Comparison of ENCODE assay signal across 1 cellular context in the genomic region with DNA sequence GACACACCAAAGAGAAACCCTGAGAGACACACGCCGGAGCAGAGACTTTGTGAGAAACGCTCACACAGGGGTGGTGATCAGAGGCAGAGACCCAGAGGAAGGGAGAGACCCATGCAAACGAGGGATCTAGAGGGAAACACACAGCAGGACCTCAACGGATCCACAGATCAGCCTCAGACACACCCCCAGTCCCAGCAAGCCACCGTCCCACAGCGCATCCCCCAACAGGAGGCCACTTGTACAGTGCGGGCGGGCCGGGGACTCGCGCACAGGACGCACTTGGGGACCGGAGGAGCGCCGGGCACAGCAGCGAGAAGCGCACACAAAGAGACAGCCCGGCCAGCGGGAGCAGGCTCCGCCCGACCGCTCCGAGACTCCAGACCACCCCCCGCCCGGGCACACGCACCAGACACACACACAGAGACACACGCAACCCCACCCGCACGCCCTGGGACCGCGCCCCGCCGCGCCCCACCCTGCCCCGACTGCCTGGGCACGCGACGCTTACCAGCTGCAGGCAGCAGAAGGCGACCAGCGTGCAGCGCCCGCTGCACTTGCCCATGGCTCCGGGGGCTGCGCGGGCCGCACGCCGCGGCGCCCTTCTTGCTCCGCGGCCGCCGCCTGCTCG.
TF ChIP-seq lines count a peak whose summit lies in the region.

No MANE protein-coding gene starts in this region.

TF ChIP-seq in HEK293, 187 proteins besides CTCF, POLR2A, EP300 and RAD21 (continued from another document):
- TF ChIP-seq ZNF654 (tag by site-specific recombination; IDR thresholded peaks at IDR 0.05; ENCODE audit: low read depth): no peak
- TF ChIP-seq, protein P1, sequence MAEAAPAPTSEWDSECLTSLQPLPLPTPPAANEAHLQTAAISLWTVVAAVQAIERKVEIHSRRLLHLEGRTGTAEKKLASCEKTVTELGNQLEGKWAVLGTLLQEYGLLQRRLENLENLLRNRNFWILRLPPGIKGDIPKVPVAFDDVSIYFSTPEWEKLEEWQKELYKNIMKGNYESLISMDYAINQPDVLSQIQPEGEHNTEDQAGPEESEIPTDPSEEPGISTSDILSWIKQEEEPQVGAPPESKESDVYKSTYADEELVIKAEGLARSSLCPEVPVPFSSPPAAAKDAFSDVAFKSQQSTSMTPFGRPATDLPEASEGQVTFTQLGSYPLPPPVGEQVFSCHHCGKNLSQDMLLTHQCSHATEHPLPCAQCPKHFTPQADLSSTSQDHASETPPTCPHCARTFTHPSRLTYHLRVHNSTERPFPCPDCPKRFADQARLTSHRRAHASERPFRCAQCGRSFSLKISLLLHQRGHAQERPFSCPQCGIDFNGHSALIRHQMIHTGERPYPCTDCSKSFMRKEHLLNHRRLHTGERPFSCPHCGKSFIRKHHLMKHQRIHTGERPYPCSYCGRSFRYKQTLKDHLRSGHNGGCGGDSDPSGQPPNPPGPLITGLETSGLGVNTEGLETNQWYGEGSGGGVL (tag by site-specific recombination; IDR thresholded peaks at IDR 0.05): no peak
- no peak for TF ChIP-seq ZNF629 (tag by site-specific recombination; IDR thresholded peaks at IDR 0.05)
- TF ChIP-seq, protein P2, sequence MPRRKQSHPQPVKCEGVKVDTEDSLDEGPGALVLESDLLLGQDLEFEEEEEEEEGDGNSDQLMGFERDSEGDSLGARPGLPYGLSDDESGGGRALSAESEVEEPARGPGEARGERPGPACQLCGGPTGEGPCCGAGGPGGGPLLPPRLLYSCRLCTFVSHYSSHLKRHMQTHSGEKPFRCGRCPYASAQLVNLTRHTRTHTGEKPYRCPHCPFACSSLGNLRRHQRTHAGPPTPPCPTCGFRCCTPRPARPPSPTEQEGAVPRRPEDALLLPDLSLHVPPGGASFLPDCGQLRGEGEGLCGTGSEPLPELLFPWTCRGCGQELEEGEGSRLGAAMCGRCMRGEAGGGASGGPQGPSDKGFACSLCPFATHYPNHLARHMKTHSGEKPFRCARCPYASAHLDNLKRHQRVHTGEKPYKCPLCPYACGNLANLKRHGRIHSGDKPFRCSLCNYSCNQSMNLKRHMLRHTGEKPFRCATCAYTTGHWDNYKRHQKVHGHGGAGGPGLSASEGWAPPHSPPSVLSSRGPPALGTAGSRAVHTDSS (tag by site-specific recombination; IDR thresholded peaks at IDR 0.05): no peak
- no peak for TF ChIP-seq SP7 (tag by site-specific recombination; IDR thresholded peaks at IDR 0.05)
- no peak for TF ChIP-seq SETDB1 (IDR thresholded peaks at IDR 0.05; ENCODE audit: insufficient read length, low read length)
- TF ChIP-seq, protein P3, sequence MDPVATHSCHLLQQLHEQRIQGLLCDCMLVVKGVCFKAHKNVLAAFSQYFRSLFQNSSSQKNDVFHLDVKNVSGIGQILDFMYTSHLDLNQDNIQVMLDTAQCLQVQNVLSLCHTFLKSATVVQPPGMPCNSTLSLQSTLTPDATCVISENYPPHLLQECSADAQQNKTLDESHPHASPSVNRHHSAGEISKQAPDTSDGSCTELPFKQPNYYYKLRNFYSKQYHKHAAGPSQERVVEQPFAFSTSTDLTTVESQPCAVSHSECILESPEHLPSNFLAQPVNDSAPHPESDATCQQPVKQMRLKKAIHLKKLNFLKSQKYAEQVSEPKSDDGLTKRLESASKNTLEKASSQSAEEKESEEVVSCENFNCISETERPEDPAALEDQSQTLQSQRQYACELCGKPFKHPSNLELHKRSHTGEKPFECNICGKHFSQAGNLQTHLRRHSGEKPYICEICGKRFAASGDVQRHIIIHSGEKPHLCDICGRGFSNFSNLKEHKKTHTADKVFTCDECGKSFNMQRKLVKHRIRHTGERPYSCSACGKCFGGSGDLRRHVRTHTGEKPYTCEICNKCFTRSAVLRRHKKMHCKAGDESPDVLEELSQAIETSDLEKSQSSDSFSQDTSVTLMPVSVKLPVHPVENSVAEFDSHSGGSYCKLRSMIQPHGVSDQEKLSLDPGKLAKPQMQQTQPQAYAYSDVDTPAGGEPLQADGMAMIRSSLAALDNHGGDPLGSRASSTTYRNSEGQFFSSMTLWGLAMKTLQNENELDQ (tag by site-specific recombination; IDR thresholded peaks at IDR 0.05; ENCODE audit: low read depth): no peak
- TF ChIP-seq, protein P4, sequence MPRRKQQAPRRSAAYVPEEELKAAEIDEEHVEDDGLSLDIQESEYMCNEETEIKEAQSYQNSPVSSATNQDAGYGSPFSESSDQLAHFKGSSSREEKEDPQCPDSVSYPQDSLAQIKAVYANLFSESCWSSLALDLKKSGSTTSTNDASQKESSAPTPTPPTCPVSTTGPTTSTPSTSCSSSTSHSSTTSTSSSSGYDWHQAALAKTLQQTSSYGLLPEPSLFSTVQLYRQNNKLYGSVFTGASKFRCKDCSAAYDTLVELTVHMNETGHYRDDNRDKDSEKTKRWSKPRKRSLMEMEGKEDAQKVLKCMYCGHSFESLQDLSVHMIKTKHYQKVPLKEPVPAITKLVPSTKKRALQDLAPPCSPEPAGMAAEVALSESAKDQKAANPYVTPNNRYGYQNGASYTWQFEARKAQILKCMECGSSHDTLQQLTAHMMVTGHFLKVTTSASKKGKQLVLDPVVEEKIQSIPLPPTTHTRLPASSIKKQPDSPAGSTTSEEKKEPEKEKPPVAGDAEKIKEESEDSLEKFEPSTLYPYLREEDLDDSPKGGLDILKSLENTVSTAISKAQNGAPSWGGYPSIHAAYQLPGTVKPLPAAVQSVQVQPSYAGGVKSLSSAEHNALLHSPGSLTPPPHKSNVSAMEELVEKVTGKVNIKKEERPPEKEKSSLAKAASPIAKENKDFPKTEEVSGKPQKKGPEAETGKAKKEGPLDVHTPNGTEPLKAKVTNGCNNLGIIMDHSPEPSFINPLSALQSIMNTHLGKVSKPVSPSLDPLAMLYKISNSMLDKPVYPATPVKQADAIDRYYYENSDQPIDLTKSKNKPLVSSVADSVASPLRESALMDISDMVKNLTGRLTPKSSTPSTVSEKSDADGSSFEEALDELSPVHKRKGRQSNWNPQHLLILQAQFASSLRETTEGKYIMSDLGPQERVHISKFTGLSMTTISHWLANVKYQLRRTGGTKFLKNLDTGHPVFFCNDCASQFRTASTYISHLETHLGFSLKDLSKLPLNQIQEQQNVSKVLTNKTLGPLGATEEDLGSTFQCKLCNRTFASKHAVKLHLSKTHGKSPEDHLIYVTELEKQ (tag by site-specific recombination; IDR thresholded peaks at IDR 0.05; ENCODE audit: borderline replicate concordance): no peak
- TF ChIP-seq ZNF404 (tag by site-specific recombination; IDR thresholded peaks at IDR 0.05): no peak
- TF ChIP-seq MZF1 (tag by site-specific recombination; IDR thresholded peaks at IDR 0.05; ENCODE audit: borderline replicate concordance): no peak
- TF ChIP-seq ZNF114 (tag by site-specific recombination; IDR thresholded peaks at IDR 0.05): no peak
- no peak for TF ChIP-seq ZNF48 (tag by site-specific recombination; IDR thresholded peaks at IDR 0.05)
- TF ChIP-seq, protein P5, sequence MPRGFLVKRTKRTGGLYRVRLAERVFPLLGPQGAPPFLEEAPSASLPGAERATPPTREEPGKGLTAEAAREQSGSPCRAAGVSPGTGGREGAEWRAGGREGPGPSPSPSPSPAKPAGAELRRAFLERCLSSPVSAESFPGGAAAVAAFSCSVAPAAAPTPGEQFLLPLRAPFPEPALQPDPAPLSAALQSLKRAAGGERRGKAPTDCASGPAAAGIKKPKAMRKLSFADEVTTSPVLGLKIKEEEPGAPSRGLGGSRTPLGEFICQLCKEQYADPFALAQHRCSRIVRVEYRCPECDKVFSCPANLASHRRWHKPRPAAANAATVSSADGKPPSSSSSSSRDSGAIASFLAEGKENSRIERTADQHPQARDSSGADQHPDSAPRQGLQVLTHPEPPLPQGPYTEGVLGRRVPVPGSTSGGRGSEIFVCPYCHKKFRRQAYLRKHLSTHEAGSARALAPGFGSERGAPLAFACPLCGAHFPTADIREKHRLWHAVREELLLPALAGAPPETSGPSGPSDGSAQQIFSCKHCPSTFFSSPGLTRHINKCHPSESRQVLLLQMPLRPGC (tag by site-specific recombination; IDR thresholded peaks at IDR 0.05): no peak
- no peak for TF ChIP-seq ZSCAN23 (tag by site-specific recombination; IDR thresholded peaks at IDR 0.05)
- TF ChIP-seq, protein P6, sequence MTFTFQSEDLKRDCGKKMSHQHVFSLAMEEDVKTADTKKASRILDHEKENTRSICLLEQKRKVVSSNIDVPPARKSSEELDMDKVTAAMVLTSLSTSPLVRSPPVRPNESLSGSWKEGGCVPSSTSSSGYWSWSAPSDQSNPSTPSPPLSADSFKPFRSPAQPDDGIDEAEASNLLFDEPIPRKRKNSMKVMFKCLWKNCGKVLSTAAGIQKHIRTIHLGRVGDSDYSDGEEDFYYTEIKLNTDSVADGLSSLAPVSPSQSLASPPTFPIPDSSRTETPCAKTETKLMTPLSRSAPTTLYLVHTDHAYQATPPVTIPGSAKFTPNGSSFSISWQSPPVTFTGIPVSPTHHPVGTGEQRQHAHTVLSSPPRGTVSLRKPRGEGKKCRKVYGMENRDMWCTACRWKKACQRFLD (tag by site-specific recombination; IDR thresholded peaks at IDR 0.05): no peak
- TF ChIP-seq, protein P7, sequence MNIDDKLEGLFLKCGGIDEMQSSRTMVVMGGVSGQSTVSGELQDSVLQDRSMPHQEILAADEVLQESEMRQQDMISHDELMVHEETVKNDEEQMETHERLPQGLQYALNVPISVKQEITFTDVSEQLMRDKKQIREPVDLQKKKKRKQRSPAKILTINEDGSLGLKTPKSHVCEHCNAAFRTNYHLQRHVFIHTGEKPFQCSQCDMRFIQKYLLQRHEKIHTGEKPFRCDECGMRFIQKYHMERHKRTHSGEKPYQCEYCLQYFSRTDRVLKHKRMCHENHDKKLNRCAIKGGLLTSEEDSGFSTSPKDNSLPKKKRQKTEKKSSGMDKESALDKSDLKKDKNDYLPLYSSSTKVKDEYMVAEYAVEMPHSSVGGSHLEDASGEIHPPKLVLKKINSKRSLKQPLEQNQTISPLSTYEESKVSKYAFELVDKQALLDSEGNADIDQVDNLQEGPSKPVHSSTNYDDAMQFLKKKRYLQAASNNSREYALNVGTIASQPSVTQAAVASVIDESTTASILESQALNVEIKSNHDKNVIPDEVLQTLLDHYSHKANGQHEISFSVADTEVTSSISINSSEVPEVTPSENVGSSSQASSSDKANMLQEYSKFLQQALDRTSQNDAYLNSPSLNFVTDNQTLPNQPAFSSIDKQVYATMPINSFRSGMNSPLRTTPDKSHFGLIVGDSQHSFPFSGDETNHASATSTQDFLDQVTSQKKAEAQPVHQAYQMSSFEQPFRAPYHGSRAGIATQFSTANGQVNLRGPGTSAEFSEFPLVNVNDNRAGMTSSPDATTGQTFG (tag by site-specific recombination; IDR thresholded peaks at IDR 0.05; ENCODE audit: borderline replicate concordance): no peak
- no peak for TF ChIP-seq ZNF223 (tag by site-specific recombination; IDR thresholded peaks at IDR 0.05)
- TF ChIP-seq ZNF23 (tag by site-specific recombination; IDR thresholded peaks at IDR 0.05; ENCODE audit: borderline replicate concordance): no peak
